ENCODE assay signal across 2 cellular contexts in the genomic region with DNA sequence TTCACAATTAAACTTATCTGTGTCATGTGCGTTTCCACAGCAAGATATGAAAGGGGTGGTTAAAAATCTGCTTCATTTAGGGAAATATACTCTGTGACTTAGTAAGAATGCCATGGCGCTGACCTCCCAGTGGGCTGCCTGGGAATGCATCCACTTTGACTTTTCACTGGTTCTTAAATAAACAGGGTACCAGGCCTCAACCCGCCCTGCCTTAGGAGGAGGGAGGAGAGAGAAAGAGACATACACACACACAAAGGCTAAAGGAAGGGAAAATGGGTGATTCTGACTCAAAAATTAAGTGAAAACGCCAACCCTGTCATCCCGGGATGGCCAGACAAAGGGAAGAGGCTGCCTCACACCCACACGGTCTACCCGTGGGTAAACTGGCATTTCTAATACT.
TF ChIP-seq lines count a peak whose summit lies in the region.

No MANE protein-coding gene starts in this region.

TF ChIP-seq in SK-N-SH, 30 proteins besides CTCF, POLR2A, EP300 and RAD21 (continued from another document):
- TF ChIP-seq, protein P1, sequence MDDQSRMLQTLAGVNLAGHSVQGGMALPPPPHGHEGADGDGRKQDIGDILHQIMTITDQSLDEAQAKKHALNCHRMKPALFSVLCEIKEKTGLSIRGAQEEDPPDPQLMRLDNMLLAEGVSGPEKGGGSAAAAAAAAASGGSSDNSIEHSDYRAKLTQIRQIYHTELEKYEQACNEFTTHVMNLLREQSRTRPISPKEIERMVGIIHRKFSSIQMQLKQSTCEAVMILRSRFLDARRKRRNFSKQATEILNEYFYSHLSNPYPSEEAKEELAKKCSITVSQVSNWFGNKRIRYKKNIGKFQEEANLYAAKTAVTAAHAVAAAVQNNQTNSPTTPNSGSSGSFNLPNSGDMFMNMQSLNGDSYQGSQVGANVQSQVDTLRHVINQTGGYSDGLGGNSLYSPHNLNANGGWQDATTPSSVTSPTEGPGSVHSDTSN (IDR thresholded peaks at IDR 0.05): no peak
- TF ChIP-seq GABPA (IDR thresholded peaks at IDR 0.05; ENCODE audit: low read depth) (no peak), CHD2 (IDR thresholded peaks at IDR 0.05; ENCODE audit: low read length, partially characterized antibody) (no peak), NRF1 (IDR thresholded peaks at IDR 0.05; ENCODE audit: low read depth, low read length) (no peak), ELF1 (IDR thresholded peaks at IDR 0.05) (no peak), SIN3A (IDR thresholded peaks at IDR 0.05; ENCODE audit: borderline replicate concordance, low read depth, low read length) (no peak), POLR2AphosphoS5 (IDR thresholded peaks at IDR 0.05; ENCODE audit: low read depth, low read length) (no peak), MEF2A (IDR thresholded peaks at IDR 0.05; ENCODE audit: borderline replicate concordance, low read depth) (no peak), TEAD4 (IDR thresholded peaks at IDR 0.05; ENCODE audit: borderline replicate concordance, insufficient read depth) (no peak), MXI1 (IDR thresholded peaks at IDR 0.05; ENCODE audit: low read depth, low read length) (no peak), JUND (IDR thresholded peaks at IDR 0.05) (no peak)
- TF ChIP-seq, protein P2, sequence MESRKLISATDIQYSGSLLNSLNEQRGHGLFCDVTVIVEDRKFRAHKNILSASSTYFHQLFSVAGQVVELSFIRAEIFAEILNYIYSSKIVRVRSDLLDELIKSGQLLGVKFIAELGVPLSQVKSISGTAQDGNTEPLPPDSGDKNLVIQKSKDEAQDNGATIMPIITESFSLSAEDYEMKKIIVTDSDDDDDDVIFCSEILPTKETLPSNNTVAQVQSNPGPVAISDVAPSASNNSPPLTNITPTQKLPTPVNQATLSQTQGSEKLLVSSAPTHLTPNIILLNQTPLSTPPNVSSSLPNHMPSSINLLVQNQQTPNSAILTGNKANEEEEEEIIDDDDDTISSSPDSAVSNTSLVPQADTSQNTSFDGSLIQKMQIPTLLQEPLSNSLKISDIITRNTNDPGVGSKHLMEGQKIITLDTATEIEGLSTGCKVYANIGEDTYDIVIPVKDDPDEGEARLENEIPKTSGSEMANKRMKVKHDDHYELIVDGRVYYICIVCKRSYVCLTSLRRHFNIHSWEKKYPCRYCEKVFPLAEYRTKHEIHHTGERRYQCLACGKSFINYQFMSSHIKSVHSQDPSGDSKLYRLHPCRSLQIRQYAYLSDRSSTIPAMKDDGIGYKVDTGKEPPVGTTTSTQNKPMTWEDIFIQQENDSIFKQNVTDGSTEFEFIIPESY (IDR thresholded peaks at IDR 0.05; ENCODE audit: borderline replicate concordance, low read depth): no peak
- TF ChIP-seq, protein P3, sequence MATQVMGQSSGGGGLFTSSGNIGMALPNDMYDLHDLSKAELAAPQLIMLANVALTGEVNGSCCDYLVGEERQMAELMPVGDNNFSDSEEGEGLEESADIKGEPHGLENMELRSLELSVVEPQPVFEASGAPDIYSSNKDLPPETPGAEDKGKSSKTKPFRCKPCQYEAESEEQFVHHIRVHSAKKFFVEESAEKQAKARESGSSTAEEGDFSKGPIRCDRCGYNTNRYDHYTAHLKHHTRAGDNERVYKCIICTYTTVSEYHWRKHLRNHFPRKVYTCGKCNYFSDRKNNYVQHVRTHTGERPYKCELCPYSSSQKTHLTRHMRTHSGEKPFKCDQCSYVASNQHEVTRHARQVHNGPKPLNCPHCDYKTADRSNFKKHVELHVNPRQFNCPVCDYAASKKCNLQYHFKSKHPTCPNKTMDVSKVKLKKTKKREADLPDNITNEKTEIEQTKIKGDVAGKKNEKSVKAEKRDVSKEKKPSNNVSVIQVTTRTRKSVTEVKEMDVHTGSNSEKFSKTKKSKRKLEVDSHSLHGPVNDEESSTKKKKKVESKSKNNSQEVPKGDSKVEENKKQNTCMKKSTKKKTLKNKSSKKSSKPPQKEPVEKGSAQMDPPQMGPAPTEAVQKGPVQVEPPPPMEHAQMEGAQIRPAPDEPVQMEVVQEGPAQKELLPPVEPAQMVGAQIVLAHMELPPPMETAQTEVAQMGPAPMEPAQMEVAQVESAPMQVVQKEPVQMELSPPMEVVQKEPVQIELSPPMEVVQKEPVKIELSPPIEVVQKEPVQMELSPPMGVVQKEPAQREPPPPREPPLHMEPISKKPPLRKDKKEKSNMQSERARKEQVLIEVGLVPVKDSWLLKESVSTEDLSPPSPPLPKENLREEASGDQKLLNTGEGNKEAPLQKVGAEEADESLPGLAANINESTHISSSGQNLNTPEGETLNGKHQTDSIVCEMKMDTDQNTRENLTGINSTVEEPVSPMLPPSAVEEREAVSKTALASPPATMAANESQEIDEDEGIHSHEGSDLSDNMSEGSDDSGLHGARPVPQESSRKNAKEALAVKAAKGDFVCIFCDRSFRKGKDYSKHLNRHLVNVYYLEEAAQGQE (IDR thresholded peaks at IDR 0.05; ENCODE audit: low read depth, low read length): no peak

TF ChIP-seq in SK-N-SH treated with all-trans-retinoic acid at 6 μM for 48 hours, 23 proteins besides CTCF, POLR2A, EP300 and RAD21 (continued from another document):
- TF ChIP-seq, protein P4, sequence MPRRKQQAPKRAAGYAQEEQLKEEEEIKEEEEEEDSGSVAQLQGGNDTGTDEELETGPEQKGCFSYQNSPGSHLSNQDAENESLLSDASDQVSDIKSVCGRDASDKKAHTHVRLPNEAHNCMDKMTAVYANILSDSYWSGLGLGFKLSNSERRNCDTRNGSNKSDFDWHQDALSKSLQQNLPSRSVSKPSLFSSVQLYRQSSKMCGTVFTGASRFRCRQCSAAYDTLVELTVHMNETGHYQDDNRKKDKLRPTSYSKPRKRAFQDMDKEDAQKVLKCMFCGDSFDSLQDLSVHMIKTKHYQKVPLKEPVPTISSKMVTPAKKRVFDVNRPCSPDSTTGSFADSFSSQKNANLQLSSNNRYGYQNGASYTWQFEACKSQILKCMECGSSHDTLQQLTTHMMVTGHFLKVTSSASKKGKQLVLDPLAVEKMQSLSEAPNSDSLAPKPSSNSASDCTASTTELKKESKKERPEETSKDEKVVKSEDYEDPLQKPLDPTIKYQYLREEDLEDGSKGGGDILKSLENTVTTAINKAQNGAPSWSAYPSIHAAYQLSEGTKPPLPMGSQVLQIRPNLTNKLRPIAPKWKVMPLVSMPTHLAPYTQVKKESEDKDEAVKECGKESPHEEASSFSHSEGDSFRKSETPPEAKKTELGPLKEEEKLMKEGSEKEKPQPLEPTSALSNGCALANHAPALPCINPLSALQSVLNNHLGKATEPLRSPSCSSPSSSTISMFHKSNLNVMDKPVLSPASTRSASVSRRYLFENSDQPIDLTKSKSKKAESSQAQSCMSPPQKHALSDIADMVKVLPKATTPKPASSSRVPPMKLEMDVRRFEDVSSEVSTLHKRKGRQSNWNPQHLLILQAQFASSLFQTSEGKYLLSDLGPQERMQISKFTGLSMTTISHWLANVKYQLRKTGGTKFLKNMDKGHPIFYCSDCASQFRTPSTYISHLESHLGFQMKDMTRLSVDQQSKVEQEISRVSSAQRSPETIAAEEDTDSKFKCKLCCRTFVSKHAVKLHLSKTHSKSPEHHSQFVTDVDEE (CRISPR knock-in tag; IDR thresholded peaks at IDR 0.05): no peak
- TF ChIP-seq ESRRG (CRISPR knock-in tag; IDR thresholded peaks at IDR 0.05): no peak
- TF ChIP-seq ZNF565 (CRISPR knock-in tag; conservative IDR thresholded peaks at IDR 0.05; ENCODE audit: low read depth): no peak
- no peak for TF ChIP-seq ZFP30 (CRISPR knock-in tag; IDR thresholded peaks at IDR 0.05)
- TF ChIP-seq, protein P5, sequence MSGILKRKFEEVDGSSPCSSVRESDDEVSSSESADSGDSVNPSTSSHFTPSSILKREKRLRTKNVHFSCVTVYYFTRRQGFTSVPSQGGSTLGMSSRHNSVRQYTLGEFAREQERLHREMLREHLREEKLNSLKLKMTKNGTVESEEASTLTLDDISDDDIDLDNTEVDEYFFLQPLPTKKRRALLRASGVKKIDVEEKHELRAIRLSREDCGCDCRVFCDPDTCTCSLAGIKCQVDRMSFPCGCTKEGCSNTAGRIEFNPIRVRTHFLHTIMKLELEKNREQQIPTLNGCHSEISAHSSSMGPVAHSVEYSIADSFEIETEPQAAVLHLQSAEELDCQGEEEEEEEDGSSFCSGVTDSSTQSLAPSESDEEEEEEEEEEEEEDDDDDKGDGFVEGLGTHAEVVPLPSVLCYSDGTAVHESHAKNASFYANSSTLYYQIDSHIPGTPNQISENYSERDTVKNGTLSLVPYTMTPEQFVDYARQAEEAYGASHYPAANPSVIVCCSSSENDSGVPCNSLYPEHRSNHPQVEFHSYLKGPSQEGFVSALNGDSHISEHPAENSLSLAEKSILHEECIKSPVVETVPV (CRISPR knock-in tag; IDR thresholded peaks at IDR 0.05): no peak
- TF ChIP-seq, protein P6, sequence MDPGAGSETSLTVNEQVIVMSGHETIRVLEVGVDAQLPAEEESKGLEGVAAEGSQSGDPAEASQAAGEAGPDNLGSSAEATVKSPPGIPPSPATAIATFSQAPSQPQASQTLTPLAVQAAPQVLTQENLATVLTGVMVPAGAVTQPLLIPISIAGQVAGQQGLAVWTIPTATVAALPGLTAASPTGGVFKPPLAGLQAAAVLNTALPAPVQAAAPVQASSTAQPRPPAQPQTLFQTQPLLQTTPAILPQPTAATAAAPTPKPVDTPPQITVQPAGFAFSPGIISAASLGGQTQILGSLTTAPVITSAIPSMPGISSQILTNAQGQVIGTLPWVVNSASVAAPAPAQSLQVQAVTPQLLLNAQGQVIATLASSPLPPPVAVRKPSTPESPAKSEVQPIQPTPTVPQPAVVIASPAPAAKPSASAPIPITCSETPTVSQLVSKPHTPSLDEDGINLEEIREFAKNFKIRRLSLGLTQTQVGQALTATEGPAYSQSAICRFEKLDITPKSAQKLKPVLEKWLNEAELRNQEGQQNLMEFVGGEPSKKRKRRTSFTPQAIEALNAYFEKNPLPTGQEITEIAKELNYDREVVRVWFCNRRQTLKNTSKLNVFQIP (CRISPR knock-in tag; IDR thresholded peaks at IDR 0.05; ENCODE audit: borderline replicate concordance, low read depth): no peak
- no peak for TF ChIP-seq ZC3H10 (CRISPR knock-in tag; IDR thresholded peaks at IDR 0.05)
